Comparison of ENCODE assay signal across 11 cellular contexts in the genomic region with DNA sequence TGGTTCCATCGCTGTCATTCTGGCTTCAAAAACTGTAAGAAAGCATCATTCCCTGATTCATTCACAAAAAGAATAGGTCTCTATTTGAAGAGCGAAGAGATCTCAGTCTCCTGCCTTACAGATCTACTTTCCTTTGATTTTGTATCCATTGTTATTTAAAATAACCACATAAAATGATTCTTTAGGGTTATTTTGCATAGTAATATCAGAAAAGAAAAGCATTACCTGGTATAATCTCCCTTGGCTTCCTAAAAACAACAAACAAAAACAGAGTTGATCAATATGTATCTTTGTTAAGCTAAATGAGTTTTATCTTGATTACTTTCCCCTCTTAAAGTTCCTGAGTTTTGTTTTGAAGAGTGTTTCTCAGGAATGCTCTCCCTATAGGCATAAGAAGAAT.
DNase-seq lines count a peak whose midpoint lies in the region; ATAC-seq, FAIRE-seq and TF ChIP-seq lines count a peak whose summit lies in the region.
"Had no signal": no experiment of that assay in that cellular context is flagged by ENCODE, and none has a peak within 500 bp of the region (broad histone marks: within the 10 kb centered on the region; RNA-seq: fewer than 3 reads in every experiment).

No MANE protein-coding gene starts in this region.

- no peaks in the 10 kb centered on the region for H3K27me3 Mint-ChIP-seq in CD4-positive, alpha-beta memory T cell
- H3K27me3 Mint-ChIP-seq in endodermal cell (ENCODE audit: insufficient read depth), result peaks cover 27% of the 10 kb centered on the region
- H3K27me3 Mint-ChIP-seq in naive thymus-derived CD4-positive, alpha-beta T cell, result no peaks in the 10 kb centered on the region
- H3K27me3 Mint-ChIP-seq: stimulated activated naive CD8-positive, alpha-beta T cell treated with anti-CD3 and anti-CD28 coated beads, Interleukin-15, amount 100 ng/mL, for 72 hours had no signal

- CTCF ChIA-PET in CD4-positive, alpha-beta memory T cell (lab: Charles Lee; ENCODE audit: partially characterized antibody), result interaction anchor here (1.4 to 2.2 kb wide), 2 partner anchors 12 to 88 kb away, joined by 3 to 17 read pairs; no protein-coding TSS in a partner anchor
- CTCF ChIA-PET in HCT116 (lab: Charles Lee), result no interaction called here
- CTCF ChIA-PET in naive thymus-derived CD4-positive, alpha-beta T cell (lab: Charles Lee), result interaction anchor here (1.0 kb wide), 1 partner anchor 12 kb away, joined by 4 read pairs; no protein-coding TSS in a partner anchor

- H3K9me2 ChIP-seq in HCT116 (ENCODE audit: insufficient read depth), result no peaks in the 10 kb centered on the region

- no peak overlapping the region for H3K27ac ChIP-seq in CD4-positive, alpha-beta memory T cell (ENCODE audit: low read depth, low read length)
- H3K27ac ChIP-seq in HCT116 (ENCODE audit: low read depth, low read length) (no peak overlapping the region), endodermal cell (ENCODE audit: low read depth, low read length) (no peak overlapping the region), testis (no peak overlapping the region)
- H3K27ac ChIP-seq in naive thymus-derived CD4-positive, alpha-beta T cell (ENCODE audit: low read depth, low read length), result no peak overlapping the region

- H3K4me3 Mint-ChIP-seq in CD4-positive, alpha-beta memory T cell, result peak overlapping the region in 6 of 8 donors; percentile 69 to 85 (median 80)
- H3K4me3 Mint-ChIP-seq in endodermal cell, result peak overlapping the region; percentile 41
- peak overlapping the region in 6 of 10 donors; percentile 22 to 91 (median 68) for H3K4me3 Mint-ChIP-seq in naive thymus-derived CD4-positive, alpha-beta T cell
- H3K4me3 Mint-ChIP-seq: HFFc6; stimulated activated naive CD8-positive, alpha-beta T cell treated with anti-CD3 and anti-CD28 coated beads, Interleukin-15, amount 100 ng/mL, for 72 hours had no signal

- intact Hi-C loops in CD4-positive, alpha-beta memory T cell (cut with micrococcal nuclease), result loop anchor here (1.0 to 5.0 kb wide), 2 partner anchors 13 to 38 kb away; no protein-coding TSS in a partner anchor
- intact Hi-C loops in HCT116 (cut with micrococcal nuclease) (no loop called here), testis (cut with DNase I; ENCODE audit: low total_unique reads) (no loop called here)
- intact Hi-C loops in naive thymus-derived CD4-positive, alpha-beta T cell (cut with micrococcal nuclease), result loop anchor here in 1 of 2 donors (2.0 kb wide), 1 partner anchor 50 kb away; no protein-coding TSS in a partner anchor

- RAD21 ChIA-PET in HCT116 (lab: Charles Lee; ENCODE audit: low non-redundant PET in 1 of 2, low total read pairs in 2 of 2, uncharacterized antibody in 2 of 2, unreplicated experiment in 2 of 2), result no interaction called here

- TF ChIP-seq POLR2A in HCT116 (IDR thresholded peaks at IDR 0.05; ENCODE audit: borderline replicate concordance, extremely low read depth, insufficient read depth, insufficient read length) (no peak), testis (IDR thresholded peaks at IDR 0.05) (no peak)

- POLR2A ChIA-PET in CD4-positive, alpha-beta memory T cell (lab: Charles Lee; ENCODE audit: partially characterized antibody), result interaction anchor here (1.8 to 3.1 kb wide), 3 partner anchors 11 to 50 kb away, joined by 5 to 39 read pairs (median 24); no protein-coding TSS in a partner anchor
- POLR2A ChIA-PET in HCT116 (lab: Charles Lee), result no interaction called here
- POLR2A ChIA-PET in naive thymus-derived CD4-positive, alpha-beta T cell (lab: Charles Lee), result no interaction called here

- H3K9ac ChIP-seq in HCT116 (ENCODE audit: low read length) (no peak overlapping the region), endodermal cell (ENCODE audit: extremely low read depth, low read length, poor library complexity, severe bottlenecking) (no peak overlapping the region)

- 0 to 30% methylated on average over 1 to 2 of the region's 2 CpGs for WGBS in endodermal cell (ENCODE audit: insufficient coverage in 1 of 2, insufficient read length in 1 of 2), 2 experiments
- 87 to 93% methylated on average over 2 of the region's 2 CpGs for WGBS in testis, 2 donors

- no peaks in the 10 kb centered on the region for H3K27me3 ChIP-seq in CD4-positive, alpha-beta memory T cell (ENCODE audit: insufficient read depth, low read length)
- H3K27me3 ChIP-seq in HCT116 (ENCODE audit: insufficient read depth, low read length) (no peaks in the 10 kb centered on the region), endodermal cell (ENCODE audit: control insufficient read depth, insufficient read depth, low read length, poor library complexity, severe bottlenecking) (no peaks in the 10 kb centered on the region), testis (no peaks in the 10 kb centered on the region)
- no peaks in the 10 kb centered on the region for H3K27me3 ChIP-seq in naive thymus-derived CD4-positive, alpha-beta T cell (ENCODE audit: control insufficient read depth in 2 of 2, insufficient read depth in 2 of 2, low read length in 2 of 2)

- no peak overlapping the region for H3K4me2 ChIP-seq in HCT116 (ENCODE audit: low read length)

- peaks cover 11 to 19% (median 14%) of the 10 kb centered on the region in 4 donors for H3K4me1 Mint-ChIP-seq in CD4-positive, alpha-beta memory T cell
- H3K4me1 Mint-ChIP-seq in endodermal cell, result peaks cover 45% of the 10 kb centered on the region
- H3K4me1 Mint-ChIP-seq in naive thymus-derived CD4-positive, alpha-beta T cell, result peaks cover 0 to 21% (median 13%) of the 10 kb centered on the region in 7 donors

- H3K4me1 ChIP-seq in CD4-positive, alpha-beta memory T cell (ENCODE audit: insufficient read depth, low read length), result peaks cover 12% of the 10 kb centered on the region
- H3K4me1 ChIP-seq in HCT116 (ENCODE audit: control insufficient read depth in 1 of 2, insufficient read depth in 2 of 2, low read length in 2 of 2), result peaks cover 0 to 6% of the 10 kb centered on the region in 2 experiments; a peak in 1 of 4 replicates
- peaks cover 19% of the 10 kb centered on the region for H3K4me1 ChIP-seq in endodermal cell (ENCODE audit: control insufficient read depth, insufficient read depth, low read length)
- no peaks in the 10 kb centered on the region for H3K4me1 ChIP-seq in naive thymus-derived CD4-positive, alpha-beta T cell (ENCODE audit: control insufficient read depth in 2 of 2, insufficient read depth in 2 of 2, low read length in 2 of 2)
- no peaks in the 10 kb centered on the region for H3K4me1 ChIP-seq in testis

- peak overlapping the region in 1 of 2 donors; percentile 27 for H3K4me3 ChIP-seq in CD4-positive, alpha-beta memory T cell (ENCODE audit: low read length in 2 of 2)
- no peak overlapping the region for H3K4me3 ChIP-seq in HCT116 (replicated peaks in 1 of 2; ENCODE audit: low read depth in 1 of 2, low read length in 2 of 2)
- peak overlapping the region; percentile 53 for H3K4me3 ChIP-seq in endodermal cell (ENCODE audit: low read length)
- no peak overlapping the region for H3K4me3 ChIP-seq in naive thymus-derived CD4-positive, alpha-beta T cell (ENCODE audit: low read length)
- H3K4me3 ChIP-seq in testis, result no peak overlapping the region

- no peak for FAIRE-seq in GM19239 (lab: Jason Lieb, UNC)

- peak overlapping the region; percentile 1 for H2AFZ ChIP-seq in HCT116 (ENCODE audit: low read depth, low read length, poor library complexity, severe bottlenecking)

- H3K27ac Mint-ChIP-seq in CD4-positive, alpha-beta memory T cell, result peak overlapping the region in 5 of 7 donors; percentile 50 to 95 (median 81)
- no peak overlapping the region for H3K27ac Mint-ChIP-seq in endodermal cell
- peak overlapping the region in 7 of 9 donors; percentile 2 to 90 (median 67) for H3K27ac Mint-ChIP-seq in naive thymus-derived CD4-positive, alpha-beta T cell
- H3K27ac Mint-ChIP-seq: activated naive CD8-positive, alpha-beta T cell treated with anti-CD3 and anti-CD28 coated beads, Interleukin-2, amount 50 U/mL, for 24 hours; HFFc6; stimulated activated naive CD8-positive, alpha-beta T cell treated with anti-CD3 and anti-CD28 coated beads, Interleukin-15, amount 100 ng/mL, for 72 hours had no signal

- no peak for ATAC-seq in HCT116
- ATAC-seq in naive thymus-derived CD4-positive, alpha-beta T cell, result no peak
- no peak for ATAC-seq in GM18870 (IDR thresholded peaks at IDR 0.05; ENCODE audit: unreplicated experiment)
- ATAC-seq: activated naive CD8-positive, alpha-beta T cell treated with anti-CD3 and anti-CD28 coated beads, Interleukin-2, amount 50 U/mL, for 24 hours; stimulated activated naive CD8-positive, alpha-beta T cell treated with anti-CD3 and anti-CD28 coated beads, Interleukin-15, amount 100 ng/mL, for 72 hours had no signal

- H3K79me2 ChIP-seq in HCT116 (ENCODE audit: insufficient read depth, low read length), result no peaks in the 10 kb centered on the region

- H4K20me1 ChIP-seq in HCT116 (ENCODE audit: insufficient read depth), result no peaks in the 10 kb centered on the region

- DNase-seq in CD4-positive, alpha-beta memory T cell, result no peak
- no peak for DNase-seq in HCT116 (ENCODE audit: low read depth, low spot score)
- DNase-seq in endodermal cell, result no peak
- DNase-seq in naive thymus-derived CD4-positive, alpha-beta T cell, result no peak
- DNase-seq in testis, result no peak
- DNase-seq in GM19239 (ENCODE audit: insufficient read length, low spot score), result no peak
- DNase-seq: activated naive CD8-positive, alpha-beta T cell treated with anti-CD3 and anti-CD28 coated beads, Interleukin-2, amount 50 U/mL, for 24 hours; HFFc6; NCI-H1048; stimulated activated naive CD8-positive, alpha-beta T cell treated with anti-CD3 and anti-CD28 coated beads, Interleukin-15, amount 100 ng/mL, for 72 hours had no signal

- no peak for TF ChIP-seq RAD21 in HCT116 (IDR thresholded peaks at IDR 0.05; ENCODE audit: low read depth)

- no TSS peak for BruUV-seq in HCT116 (replicated peaks; lab: Mats Ljungman, UMichigan)

- TF ChIP-seq CTCF in HCT116 (IDR thresholded peaks at IDR 0.05 in 2 of 3, conservative IDR thresholded peaks at IDR 0.05 in 1 of 3; ENCODE audit: borderline replicate concordance in 1 of 3, insufficient read depth in 1 of 3, low read depth in 2 of 3, low read length in 2 of 3) (no peak), endodermal cell (conservative IDR thresholded peaks at IDR 0.05) (no peak), testis (IDR thresholded peaks at IDR 0.05) (no peak)

- no peaks in the 10 kb centered on the region for H3K36me3 Mint-ChIP-seq in CD4-positive, alpha-beta memory T cell
- H3K36me3 Mint-ChIP-seq in endodermal cell (ENCODE audit: low read depth), result no peaks in the 10 kb centered on the region
- peaks cover 0 to 5% (median 0%) of the 10 kb centered on the region in 5 donors for H3K36me3 Mint-ChIP-seq in naive thymus-derived CD4-positive, alpha-beta T cell

- no peaks in the 10 kb centered on the region for H3K36me3 ChIP-seq in CD4-positive, alpha-beta memory T cell (ENCODE audit: insufficient read depth, low read length)
- H3K36me3 ChIP-seq in HCT116 (ENCODE audit: control insufficient read depth in 1 of 2, insufficient read depth in 2 of 2, low read length in 2 of 2) (no peaks in the 10 kb centered on the region), endodermal cell (ENCODE audit: control insufficient read depth, insufficient read depth, low read length) (no peaks in the 10 kb centered on the region), testis (ENCODE audit: low read depth, missing control alignments) (no peaks in the 10 kb centered on the region)
- no peaks in the 10 kb centered on the region for H3K36me3 ChIP-seq in naive thymus-derived CD4-positive, alpha-beta T cell (ENCODE audit: control insufficient read depth in 2 of 3, insufficient read depth in 3 of 3, low read length in 3 of 3)

- no peaks in the 10 kb centered on the region for H3K9me3 Mint-ChIP-seq in CD4-positive, alpha-beta memory T cell
- no peaks in the 10 kb centered on the region for H3K9me3 Mint-ChIP-seq in endodermal cell
- peaks cover 0 to 2% (median 0%) of the 10 kb centered on the region in 11 donors for H3K9me3 Mint-ChIP-seq in naive thymus-derived CD4-positive, alpha-beta T cell
- H3K9me3 Mint-ChIP-seq: activated naive CD8-positive, alpha-beta T cell treated with anti-CD3 and anti-CD28 coated beads, Interleukin-2, amount 50 U/mL, for 24 hours; HFFc6; stimulated activated naive CD8-positive, alpha-beta T cell treated with anti-CD3 and anti-CD28 coated beads, Interleukin-15, amount 100 ng/mL, for 72 hours had no signal

- H3K9me3 ChIP-seq in CD4-positive, alpha-beta memory T cell (ENCODE audit: control insufficient read depth in 1 of 2, low read length in 2 of 2), result no peaks in the 10 kb centered on the region
- no peaks in the 10 kb centered on the region for H3K9me3 ChIP-seq in HCT116 (ENCODE audit: control insufficient read depth in 1 of 2, insufficient read depth in 1 of 2, low read depth in 1 of 2, low read length in 2 of 2)
- H3K9me3 ChIP-seq in endodermal cell (ENCODE audit: control insufficient read depth, low read length), result no peaks in the 10 kb centered on the region
- no peaks in the 10 kb centered on the region for H3K9me3 ChIP-seq in naive thymus-derived CD4-positive, alpha-beta T cell (ENCODE audit: control insufficient read depth in 2 of 3, low read length in 3 of 3)
- H3K9me3 ChIP-seq in testis, result no peaks in the 10 kb centered on the region
